24 cellular contexts compared by ENCODE assay signal in the genomic region with DNA sequence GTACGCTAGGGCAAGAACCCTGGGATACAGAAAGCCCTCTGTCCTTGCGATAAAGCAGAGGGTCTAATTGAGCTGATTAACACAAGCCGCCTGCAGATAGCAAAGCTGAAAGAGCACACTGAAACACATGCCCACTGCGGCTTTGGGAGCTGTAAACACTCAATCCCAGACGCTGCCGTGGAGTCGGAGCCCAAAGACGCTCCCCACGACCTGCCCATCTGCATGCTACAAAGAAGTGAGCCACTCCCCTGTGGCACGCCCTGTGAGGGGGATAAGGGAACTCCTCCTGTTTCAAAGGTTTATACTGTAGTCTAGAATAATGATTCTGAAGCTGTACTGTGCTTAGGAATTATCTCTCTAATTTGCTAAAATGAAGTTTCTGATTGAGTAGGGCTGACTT.
"Had no signal": no experiment of that assay in that cellular context is flagged by ENCODE, and none has a peak within 500 bp of the region (broad histone marks: within the 10 kb centered on the region; RNA-seq: fewer than 3 reads in every experiment).

No MANE protein-coding gene starts in this region.

- H3K36me3 Mint-ChIP-seq: activated CD4-positive, alpha-beta memory T cell treated with anti-CD3 and anti-CD28 coated beads for 36 hours; activated naive CD8-positive, alpha-beta T cell had no signal

- H3K4me3 Mint-ChIP-seq: activated B cell treated with CpG ODN at 0.5 μM for 24 hours; activated CD4-positive, alpha-beta memory T cell treated with anti-CD3 and anti-CD28 coated beads for 36 hours; activated CD4-positive, alpha-beta T cell treated with anti-CD3 and anti-CD28 coated beads, Interleukin-2, amount 10 ng/mL, durations not matched to agents 7 days and 5 days; activated naive CD8-positive, alpha-beta T cell; activated T-cell treated with anti-CD3 and anti-CD28 coated beads, Interleukin-2, amount 50 U/mL, for 4 hours; T-helper 2 cell treated with Interferon-gamma antibody and Interleukin-4, amounts not matched to agents 5 μg/mL and 100 μg/mL, for 36 hours had no signal

- H3K9me3 Mint-ChIP-seq: activated B cell treated with CpG ODN at 0.5 μM for 24 hours; activated CD4-positive, alpha-beta T cell treated with anti-CD3 and anti-CD28 coated beads, Interleukin-2, amount 10 ng/mL, durations not matched to agents 7 days and 5 days; activated T-cell treated with anti-CD3 and anti-CD28 coated beads, Interleukin-2, amount 50 U/mL, for 4 hours had no signal

- H3K9me3 ChIP-seq: breast epithelium, Peyer's patch, SJCRH30, SK-N-SH had no signal

- H3K27ac Mint-ChIP-seq: activated B cell treated with CpG ODN at 0.5 μM for 24 hours; activated CD4-positive, alpha-beta memory T cell treated with anti-CD3 and anti-CD28 coated beads for 36 hours; activated CD4-positive, alpha-beta T cell treated with anti-CD3 and anti-CD28 coated beads, Interleukin-2, amount 10 ng/mL, durations not matched to agents 7 days and 5 days; activated naive CD8-positive, alpha-beta T cell; T-helper 2 cell treated with Interferon-gamma antibody and Interleukin-4, amounts not matched to agents 5 μg/mL and 100 μg/mL, for 36 hours had no signal

- H3K27me3 Mint-ChIP-seq: activated B cell treated with CpG ODN at 0.5 μM for 24 hours; activated CD4-positive, alpha-beta memory T cell treated with anti-CD3 and anti-CD28 coated beads for 36 hours; activated CD4-positive, alpha-beta T cell treated with anti-CD3 and anti-CD28 coated beads, Interleukin-2, amount 10 ng/mL, durations not matched to agents 7 days and 5 days; activated naive CD8-positive, alpha-beta T cell had no signal

- H3K4me2 ChIP-seq: KMS-11, SK-N-SH had no signal

- H3K27me3 ChIP-seq: breast epithelium, Peyer's patch, SJCRH30 had no signal

- H3K27ac ChIP-seq: breast epithelium, KMS-11, Peyer's patch, RWPE1, SJCRH30 had no signal

- H3K9me2 ChIP-seq: SK-N-SH had no signal

- H3K4me1 ChIP-seq: breast epithelium, Peyer's patch, SJCRH30 had no signal

- DNase-seq: activated B cell treated with CpG ODN at 0.5 μM for 24 hours; activated CD4-positive, alpha-beta memory T cell treated with anti-CD3 and anti-CD28 coated beads for 36 hours; activated CD4-positive, alpha-beta T cell treated with anti-CD3 and anti-CD28 coated beads, Interleukin-2, amount 10 ng/mL, durations not matched to agents 7 days and 5 days; activated CD8-positive, alpha-beta memory T cell treated with anti-CD3 and anti-CD28 coated beads for 24 hours; activated effector memory CD4-positive, alpha-beta T cell treated with anti-CD3 and anti-CD28 coated beads, Interleukin-2, amount 50 U/mL, for 16 hours; activated naive CD4-positive, alpha-beta T cell treated with Interleukin-2 at 50 U/mL for 16 hours; activated T-cell treated with anti-CD3 and anti-CD28 coated beads, Interleukin-2, amount 50 U/mL, for 4 hours; anterior cingulate cortex; central memory CD4-positive, alpha-beta T cell; MV-4-11; NCI-H1105; NCI-H1436; NCI-H187; NCI-H2081; NCI-H446; Peyer's patch; Right ventricle myocardium superior; SJCRH30 had no signal

- H3K4me1 Mint-ChIP-seq: activated B cell treated with CpG ODN at 0.5 μM for 24 hours; activated CD4-positive, alpha-beta T cell treated with anti-CD3 and anti-CD28 coated beads, Interleukin-2, amount 10 ng/mL, durations not matched to agents 7 days and 5 days had no signal

- ATAC-seq: activated T-cell treated with anti-CD3 and anti-CD28 coated beads, Interleukin-2, amount 50 U/mL, for 4 hours had no signal

- H3K36me3 ChIP-seq: breast epithelium, Peyer's patch, SJCRH30 had no signal

- H3K4me3 ChIP-seq: breast epithelium, Peyer's patch, SJCRH30 had no signal
